Comparison of ENCODE assay signal across 10 cellular contexts in genomic region chr6:142872376-142872775, GRCh38.
A peak's percentile ranks its signal among the peaks of the same experiment; 100 is the strongest.
DNase-seq lines count a peak whose midpoint lies in the region; ATAC-seq and TF ChIP-seq lines count a peak whose summit lies in the region.
"Had no signal": no experiment of that assay in that cellular context is flagged by ENCODE, and none has a peak within 500 bp of the region (broad histone marks: within the 10 kb centered on the region; RNA-seq: fewer than 3 reads in every experiment).

No MANE protein-coding gene starts in this region.

- H3K27me3 ChIP-seq in psoas muscle (ENCODE audit: insufficient read depth in 3 of 3, low read length in 2 of 3) = no peaks in the 10 kb centered on the region

- H3K4me3 Mint-ChIP-seq in T-cell (peak overlapping the region in 1 of 3 donors; percentile 64), WTC11 (no peak overlapping the region)

- H3K27me3 Mint-ChIP-seq in T-cell (no peaks in the 10 kb centered on the region), WTC11 (ENCODE audit: low read depth) (no peaks in the 10 kb centered on the region)

- POLR2A ChIA-PET in T-cell (lab: Charles Lee) (interaction anchor here (0.7 to 2.6 kb wide), 9 partner anchors 9 to 35 kb away, joined by 3 to 11 read pairs (median 3); no protein-coding TSS in a partner anchor), WTC11 (lab: Charles Lee) (interaction anchor here (1.0 kb wide), 1 partner anchor 135 kb away, joined by 3 read pairs; no protein-coding TSS in a partner anchor)

- no peak overlapping the region for H3K4me3 ChIP-seq in psoas muscle
- H3K4me3 ChIP-seq: SK-N-MC had no signal

- TF ChIP-seq CTCF in psoas muscle (IDR thresholded peaks at IDR 0.05) (no peak), WTC11 (IDR thresholded peaks at IDR 0.05) (no peak)

- DNase-seq in EL = peak; percentile 34
- DNase-seq in T-cell = no peak
- DNase-seq in fibroblast of peridontal ligament (ENCODE audit: extremely low read depth) = peak; percentile 32
- no peak for DNase-seq in psoas muscle
- DNase-seq in SK-N-DZ (ENCODE audit: low spot score) = no peak
- no peak for DNase-seq in WTC11 (ENCODE audit: low spot score)
- DNase-seq: Karpas-422 had no signal

- peaks cover 84% of the 10 kb centered on the region for H3K4me1 ChIP-seq in psoas muscle

- intact Hi-C loops in psoas muscle (cut with DNase I) = no loop called here

- ATAC-seq in T-cell (replicated peaks in 1 of 4) = no peak
- ATAC-seq in psoas muscle = peak in 2 of 4 donors; percentile 47 to 48
- no peak for ATAC-seq in WTC11
- ATAC-seq in HG03039 (IDR thresholded peaks at IDR 0.05; ENCODE audit: unreplicated experiment) = no peak
- ATAC-seq in HG02938 (IDR thresholded peaks at IDR 0.05; ENCODE audit: unreplicated experiment) = no peak

- peaks cover 87 to 93% (median 89%) of the 10 kb centered on the region in 3 donors for H3K4me1 Mint-ChIP-seq in T-cell
- H3K4me1 Mint-ChIP-seq in WTC11 = peaks cover 40% of the 10 kb centered on the region

- WGBS in psoas muscle, 3 donors = 18 to 41% (median 26%) methylated on average over 3 of the region's 3 CpGs

- no peaks in the 10 kb centered on the region for H3K9me3 ChIP-seq in psoas muscle

- H3K27ac ChIP-seq in psoas muscle = peak overlapping the region; percentile 78
- H3K27ac ChIP-seq: SK-N-MC had no signal

- CTCF ChIA-PET in T-cell (lab: Charles Lee) (interaction anchor here (0.6 to 2.4 kb wide), 8 partner anchors 9 to 33 kb away, joined by 3 to 10 read pairs (median 4); no protein-coding TSS in a partner anchor), WTC11 (lab: Charles Lee) (interaction anchor here (1.0 kb wide), 1 partner anchor 50 kb away, joined by 3 read pairs; no protein-coding TSS in a partner anchor)

- no peaks in the 10 kb centered on the region for H3K36me3 ChIP-seq in psoas muscle (ENCODE audit: insufficient read depth in 1 of 2, low read depth in 1 of 2)

- H3K9me3 Mint-ChIP-seq in T-cell (no peaks in the 10 kb centered on the region), WTC11 (no peaks in the 10 kb centered on the region)

- peaks cover 23% of the 10 kb centered on the region for H3K36me3 Mint-ChIP-seq in T-cell
- no peaks in the 10 kb centered on the region for H3K36me3 Mint-ChIP-seq in WTC11

- H3K27ac Mint-ChIP-seq in T-cell (peak overlapping the region; percentile 76 to 84), WTC11 (no peak overlapping the region)

TF ChIP-seq in WTC11, 78 proteins besides CTCF, POLR2A, EP300 and RAD21:
- TF ChIP-seq NR1H2 (CRISPR knock-in tag; IDR thresholded peaks at IDR 0.05) (no peak), ZNF232 (CRISPR knock-in tag; IDR thresholded peaks at IDR 0.05) (no peak), NR3C1 (CRISPR knock-in tag; conservative IDR thresholded peaks at IDR 0.05; ENCODE audit: low read depth) (no peak), PRDM15 (CRISPR knock-in tag; IDR thresholded peaks at IDR 0.05) (no peak), ATF6 (CRISPR knock-in tag; IDR thresholded peaks at IDR 0.05) (no peak), ZNF263 (CRISPR knock-in tag; IDR thresholded peaks at IDR 0.05; ENCODE audit: low read depth) (no peak), AFF4 (CRISPR knock-in tag; IDR thresholded peaks at IDR 0.05; ENCODE audit: borderline replicate concordance) (no peak), IRF1 (CRISPR knock-in tag; IDR thresholded peaks at IDR 0.05) (no peak), KAT7 (CRISPR knock-in tag; IDR thresholded peaks at IDR 0.05; ENCODE audit: borderline replicate concordance) (no peak), ZSCAN18 (CRISPR knock-in tag; IDR thresholded peaks at IDR 0.05) (no peak)

Comparison
In these comparisons a context has a peak if more than half of its experiments do, and no peak if none do; other contexts are left out.
1. DNase-seq: peak in EL (single experiment) and fibroblast of peridontal ligament (single experiment); none in T-cell (0 of 34), psoas muscle (0 of 2), SK-N-DZ (single experiment) and WTC11 (single experiment).